Comparison of ENCODE assay signal across 30 cellular contexts in the genomic region with DNA sequence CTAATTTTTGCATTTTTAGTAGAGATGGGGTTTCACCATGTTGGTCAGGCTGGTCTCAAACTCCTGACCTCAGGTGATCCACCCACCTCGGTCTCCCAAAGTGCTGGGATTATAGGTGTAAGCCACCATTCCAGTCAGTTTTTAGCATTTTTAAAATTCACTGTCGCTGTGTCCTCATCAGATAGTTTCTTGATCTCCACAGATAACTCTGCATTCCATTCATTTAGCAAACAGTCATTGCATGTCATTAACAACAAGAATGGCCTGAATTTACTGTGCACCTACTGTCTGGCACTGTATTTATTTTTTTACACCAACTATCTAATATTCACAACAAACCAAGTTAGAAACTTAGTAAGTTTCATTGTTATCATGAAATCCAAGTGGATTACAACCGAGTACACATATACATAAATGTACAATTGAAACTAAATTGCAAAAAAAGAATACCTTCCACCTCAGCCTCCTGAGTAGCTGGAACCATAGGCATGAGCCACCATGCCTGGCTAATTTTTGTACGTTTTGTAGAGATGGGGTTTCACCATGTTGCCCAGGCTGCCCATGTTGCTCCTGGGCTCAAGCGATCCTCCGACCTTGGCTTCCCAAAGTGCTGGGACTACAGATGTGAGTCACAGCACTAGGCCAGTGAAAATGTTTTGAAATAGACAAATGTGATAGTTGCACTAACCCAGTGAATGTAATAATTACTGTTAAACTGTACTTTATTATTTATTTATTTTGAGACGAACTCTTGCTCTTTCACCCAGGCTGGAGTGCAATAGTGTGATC.
"Had no signal": no experiment of that assay in that cellular context is flagged by ENCODE, and none has a peak within 500 bp of the region (broad histone marks: within the 10 kb centered on the region; RNA-seq: fewer than 3 reads in every experiment).

No MANE protein-coding gene starts in this region.

- FAIRE-seq: colon, endothelial cell of umbilical vein, islet of Langerhans, urothelium cell line had no signal

- H3K27ac Mint-ChIP-seq: endodermal cell; naive thymus-derived CD4-positive, alpha-beta T cell; nephron; neural progenitor cell had no signal

- H3K27me3 Mint-ChIP-seq: naive thymus-derived CD4-positive, alpha-beta T cell had no signal

- H3K27me3 ChIP-seq: dorsolateral prefrontal cortex, esophagus muscularis mucosa, foreskin keratinocyte, gastroesophageal sphincter, heart right ventricle, left lung, neural progenitor cell, testis, tibial artery, upper lobe of left lung had no signal

- H3K9me3 ChIP-seq: esophagus muscularis mucosa, gastroesophageal sphincter, heart right ventricle, left lung, psoas muscle, testis, tibial artery, upper lobe of left lung had no signal

- H3K36me3 ChIP-seq: neural progenitor cell had no signal

- H3K4me3 ChIP-seq: dorsolateral prefrontal cortex, esophagus muscularis mucosa, gastroesophageal sphincter, heart right ventricle, left lung, neural progenitor cell, psoas muscle, skin epidermis, testis, tibial artery, upper lobe of left lung had no signal

- H3K9me3 Mint-ChIP-seq: naive thymus-derived CD4-positive, alpha-beta T cell; nephron; neural progenitor cell had no signal

- H3K27ac ChIP-seq: dorsolateral prefrontal cortex, esophagus muscularis mucosa, foreskin keratinocyte, gastroesophageal sphincter, heart right ventricle, left lung, neural progenitor cell, psoas muscle, skin epidermis, testis, tibial artery, upper lobe of left lung had no signal

- DNase-seq: dorsolateral prefrontal cortex; effector CD8-positive, alpha-beta T cell; endodermal cell; foreskin keratinocyte; heart right ventricle; hippocampal formation; left cardiac atrium; left lung; mesendoderm; midbrain; naive thymus-derived CD4-positive, alpha-beta T cell; psoas muscle; right cardiac atrium; stimulated activated CD4-positive, alpha-beta T cell treated with anti-CD3 and anti-CD28 coated beads, Interleukin-1b, Interleukin-23, amount 100 ng/mL, for 48 hours; stimulated activated CD4-positive, alpha-beta T cell treated with anti-CD3 and anti-CD28 coated beads, Interleukin-4, amount 100 ng/mL, for 1 hour; stimulated activated CD8-positive, alpha-beta memory T cell treated with anti-CD3 and anti-CD28 coated beads, Interleukin-4, amount 100 ng/mL, for 48 hours; stimulated activated naive CD4-positive, alpha-beta T cell treated with Interleukin-2 at 50 U/mL for 16 hours; substantia nigra; testis; tibial artery; upper lobe of left lung had no signal

- H3K4me3 Mint-ChIP-seq: endodermal cell; naive thymus-derived CD4-positive, alpha-beta T cell; nephron; neural progenitor cell had no signal
